11 cellular contexts compared by ENCODE assay signal in genomic region chr18:8602040-8602439, GRCh38. TPM values are rescaled to one million over a fixed set of nuclear protein-coding genes. Genes with fewer than 3 reads are reported as not detected.
DNase-seq lines count a peak whose midpoint lies in the region; ATAC-seq and TF ChIP-seq lines count a peak whose summit lies in the region.
"Had no signal": no experiment of that assay in that cellular context is flagged by ENCODE, and none has a peak within 500 bp of the region (broad histone marks: within the 10 kb centered on the region; RNA-seq: fewer than 3 reads in every experiment).

No MANE protein-coding gene starts in this region.

- peaks cover 14% of the 10 kb centered on the region for H3K4me1 Mint-ChIP-seq in activated naive CD4-positive, alpha-beta T cell treated with anti-CD3 and anti-CD28 coated beads for 36 hours (ENCODE audit: low read depth)
- H3K4me1 Mint-ChIP-seq in activated T-helper 2 cell treated with anti-CD3 and anti-CD28 coated beads, Interferon-gamma antibody, Interleukin-2, Interleukin-4, amounts not matched to agents 10 μg/mL and 5 μg/mL and 100 μg/mL, durations not matched to agents 14 hours and 24 hours and 36 hours (ENCODE audit: low read depth): peaks cover 23% of the 10 kb centered on the region

- CTCF ChIA-PET in activated naive CD4-positive, alpha-beta T cell treated with anti-CD3 and anti-CD28 coated beads for 36 hours (lab: Charles Lee): no interaction called here

- no peak overlapping the region for H3K27ac Mint-ChIP-seq in activated naive CD4-positive, alpha-beta T cell treated with anti-CD3 and anti-CD28 coated beads for 36 hours
- H3K27ac Mint-ChIP-seq in activated T-helper 2 cell treated with anti-CD3 and anti-CD28 coated beads, Interferon-gamma antibody, Interleukin-2, Interleukin-4, amounts not matched to agents 10 μg/mL and 5 μg/mL and 100 μg/mL, durations not matched to agents 14 hours and 24 hours and 36 hours: no peak overlapping the region

- no peak overlapping the region for H3K4me3 ChIP-seq in foreskin fibroblast (ENCODE audit: low read depth in 1 of 2, low read length in 2 of 2)

- no peaks in the 10 kb centered on the region for H3K36me3 Mint-ChIP-seq in activated naive CD4-positive, alpha-beta T cell treated with anti-CD3 and anti-CD28 coated beads for 36 hours (ENCODE audit: low read depth)
- H3K36me3 Mint-ChIP-seq in activated T-helper 2 cell treated with anti-CD3 and anti-CD28 coated beads, Interferon-gamma antibody, Interleukin-2, Interleukin-4, amounts not matched to agents 10 μg/mL and 5 μg/mL and 100 μg/mL, durations not matched to agents 14 hours and 24 hours and 36 hours (ENCODE audit: low read depth): no peaks in the 10 kb centered on the region

- TF ChIP-seq POLR2A in erythroblast (IDR thresholded peaks at IDR 0.05; ENCODE audit: low read length): no peak

- ATAC-seq in GM18907 (IDR thresholded peaks at IDR 0.05; ENCODE audit: unreplicated experiment): peak; percentile 11
- peak; percentile 25 for ATAC-seq in GM21619 (IDR thresholded peaks at IDR 0.05; ENCODE audit: unreplicated experiment)
- ATAC-seq in HG03108 (IDR thresholded peaks at IDR 0.05; ENCODE audit: unreplicated experiment): peak; percentile 27

- TF ChIP-seq CTCF in foreskin fibroblast (IDR thresholded peaks at IDR 0.05; ENCODE audit: low read depth, low read length): no peak

- intact Hi-C loops in activated naive CD4-positive, alpha-beta T cell treated with anti-CD3 and anti-CD28 coated beads for 36 hours (cut with micrococcal nuclease): no loop called here
- intact Hi-C loops in activated T-helper 2 cell treated with anti-CD3 and anti-CD28 coated beads, Interferon-gamma antibody, Interleukin-2, Interleukin-4, amounts not matched to agents 10 μg/mL and 5 μg/mL and 100 μg/mL, durations not matched to agents 14 hours and 24 hours and 36 hours (cut with micrococcal nuclease): loop anchor here (10.0 kb wide), 3 partner anchors 103 to 873 kb away; partner anchors contain the start of genes MTCL1 and RALBP1

- peak; percentile 85 to 92 for DNase-seq in erythroblast (lab: John Stamatoyannopoulos, UW)
- no peak for DNase-seq in activated naive CD4-positive, alpha-beta T cell treated with anti-CD3 and anti-CD28 coated beads for 36 hours
- DNase-seq in foreskin fibroblast: no peak
- DNase-seq in activated T-helper 2 cell treated with anti-CD3 and anti-CD28 coated beads, Interferon-gamma antibody, Interleukin-2, Interleukin-4, amounts not matched to agents 10 μg/mL and 5 μg/mL and 100 μg/mL, durations not matched to agents 14 hours and 24 hours and 36 hours (ENCODE audit: low spot score): no peak
- DNase-seq in hepatic stellate cell (ENCODE audit: low spot score): no peak
- DNase-seq: activated CD8-positive, alpha-beta memory T cell treated with anti-CD3 and anti-CD28 coated beads, Interleukin-2, amount 50 U/mL, for 48 hours; Calu3; stimulated activated CD8-positive, alpha-beta memory T cell treated with anti-CD3 and anti-CD28 coated beads, Interleukin-4, amount 100 ng/mL, for 48 hours had no signal

- no peak overlapping the region for H3K4me3 Mint-ChIP-seq in activated naive CD4-positive, alpha-beta T cell treated with anti-CD3 and anti-CD28 coated beads for 36 hours
- no peak overlapping the region for H3K4me3 Mint-ChIP-seq in activated T-helper 2 cell treated with anti-CD3 and anti-CD28 coated beads, Interferon-gamma antibody, Interleukin-2, Interleukin-4, amounts not matched to agents 10 μg/mL and 5 μg/mL and 100 μg/mL, durations not matched to agents 14 hours and 24 hours and 36 hours (ENCODE audit: low read depth)

- peaks cover 10% of the 10 kb centered on the region for H3K27me3 Mint-ChIP-seq in activated naive CD4-positive, alpha-beta T cell treated with anti-CD3 and anti-CD28 coated beads for 36 hours (ENCODE audit: low read depth)
- H3K27me3 Mint-ChIP-seq in activated T-helper 2 cell treated with anti-CD3 and anti-CD28 coated beads, Interferon-gamma antibody, Interleukin-2, Interleukin-4, amounts not matched to agents 10 μg/mL and 5 μg/mL and 100 μg/mL, durations not matched to agents 14 hours and 24 hours and 36 hours (ENCODE audit: low read depth): peaks cover 12% of the 10 kb centered on the region

- no peaks in the 10 kb centered on the region for H3K9me3 Mint-ChIP-seq in activated naive CD4-positive, alpha-beta T cell treated with anti-CD3 and anti-CD28 coated beads for 36 hours
- H3K9me3 Mint-ChIP-seq in activated T-helper 2 cell treated with anti-CD3 and anti-CD28 coated beads, Interferon-gamma antibody, Interleukin-2, Interleukin-4, amounts not matched to agents 10 μg/mL and 5 μg/mL and 100 μg/mL, durations not matched to agents 14 hours and 24 hours and 36 hours: no peaks in the 10 kb centered on the region

RNA-seq across cellular contexts. Expression of gene RAB12, which starts 7.2 kb away (rescaled TPM):
- total RNA-seq in activated naive CD4-positive, alpha-beta T cell treated with anti-CD3 and anti-CD28 coated beads for 36 hours: 10 to 100 TPM; 11.0 to 11.9 TPM
- total RNA-seq in activated T-helper 2 cell treated with anti-CD3 and anti-CD28 coated beads, Interferon-gamma antibody, Interleukin-2, Interleukin-4, amounts not matched to agents 10 μg/mL and 5 μg/mL and 100 μg/mL, durations not matched to agents 14 hours and 24 hours and 36 hours: 14.7 and 17.2 TPM in 2 replicates

Comparison
In these comparisons a context has a peak if more than half of its experiments do, and no peak if none do; other contexts are left out.
1. DNase-seq: peak in erythroblast (2 of 2); none in activated naive CD4-positive, alpha-beta T cell treated with anti-CD3 and anti-CD28 coated beads for 36 hours (single experiment), foreskin fibroblast (0 of 2), activated T-helper 2 cell treated with anti-CD3 and anti-CD28 coated beads, Interferon-gamma antibody, Interleukin-2, Interleukin-4, amounts not matched to agents 10 μg/mL and 5 μg/mL and 100 μg/mL, durations not matched to agents 14 hours and 24 hours and 36 hours (single experiment) and hepatic stellate cell (single experiment).
2. Peak in every context shown above with its lines, with median percentiles within 50 percentile points of each other: ATAC-seq.